ENCODE assay signal across 34 cellular contexts in the genomic region with DNA sequence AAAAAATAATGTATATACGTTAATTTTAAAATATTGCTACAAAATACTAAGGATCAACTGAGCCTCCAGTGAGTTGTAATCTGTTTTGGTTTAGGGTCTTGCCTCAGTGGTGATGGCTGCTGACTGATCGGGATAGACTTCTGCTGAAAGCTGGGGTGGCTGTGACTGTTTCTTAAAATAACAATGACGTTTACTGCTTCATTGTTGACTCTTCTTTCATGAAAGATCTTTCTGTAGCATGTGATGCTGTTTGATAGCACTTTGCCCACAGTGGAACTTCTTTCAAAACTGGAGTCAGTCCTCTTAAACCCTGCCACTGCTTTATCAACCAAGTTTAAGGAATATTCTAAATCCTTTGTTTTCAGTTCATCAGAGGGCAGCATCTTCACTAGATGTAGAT.
"Had no signal": no experiment of that assay in that cellular context is flagged by ENCODE, and none has a peak within 500 bp of the region (broad histone marks: within the 10 kb centered on the region; RNA-seq: fewer than 3 reads in every experiment).

No MANE protein-coding gene starts in this region.

- H3K4me3 ChIP-seq: esophagus muscularis mucosa, hepatocyte, left lung, mucosa of descending colon, ovary, sigmoid colon, smooth muscle cell, upper lobe of left lung had no signal

- H3K4me1 Mint-ChIP-seq: activated B cell treated with CpG ODN at 0.5 μM for 24 hours; activated CD8-positive, alpha-beta memory T cell treated with anti-CD3 and anti-CD28 coated beads, Interleukin-2, amount 10 ng/mL, durations not matched to agents 7 days and 5 days; activated naive CD4-positive, alpha-beta T cell treated with anti-CD3 and anti-CD28 coated beads, Interleukin-2, amount 50 U/mL, for 24 hours; activated naive CD8-positive, alpha-beta T cell treated with anti-CD3 and anti-CD28 coated beads, Interleukin-2, amount 50 U/mL, for 24 hours; stimulated activated memory B cell treated with anti-CD40 and anti-IgM and Interleukin-4, amounts not matched to agents 10 μg/mL and 1 μg/mL and 100 μg/mL, for 72 hours; stimulated activated naive CD8-positive, alpha-beta T cell treated with anti-CD3 and anti-CD28 coated beads, Interleukin-15, amount 100 ng/mL, for 72 hours had no signal

- FAIRE-seq: bronchial epithelial cell, colon had no signal

- H3K36me3 Mint-ChIP-seq: naive B cell had no signal

- H3K36me3 ChIP-seq: esophagus muscularis mucosa, left lung, neutrophil, ovary, sigmoid colon, upper lobe of left lung had no signal

- H3K79me2 ChIP-seq: hepatocyte had no signal

- DNase-seq: activated B cell treated with CpG ODN at 0.5 μM for 24 hours; activated CD4-positive, alpha-beta T cell treated with anti-CD3 and anti-CD28 coated beads, Interleukin-2, amount 50 U/mL, for 1 hour; activated CD8-positive, alpha-beta memory T cell treated with anti-CD3 and anti-CD28 coated beads, Interleukin-2, amount 10 ng/mL, durations not matched to agents 7 days and 5 days; activated CD8-positive, alpha-beta T cell treated with anti-CD3 and anti-CD28 coated beads, Interleukin-2, amount 10 ng/mL, durations not matched to agents 7 days and 5 days; activated naive CD8-positive, alpha-beta T cell treated with anti-CD3 and anti-CD28 coated beads, Interleukin-2, amount 50 U/mL, for 24 hours; activated T-cell treated with anti-CD3 and anti-CD28 coated beads, Interleukin-2, amount 50 U/mL, for 48 hours; amygdala; dermis blood vessel endothelial cell; effector CD4-positive, alpha-beta T cell; foreskin melanocyte; glutamatergic neuron; left lung; mucosa of descending colon; naive B cell; nephron progenitor cell; ovary; retina; sigmoid colon; stimulated activated CD4-positive, alpha-beta T cell treated with anti-CD3 and anti-CD28 coated beads, Interleukin-1b, Interleukin-23, amount 100 ng/mL, for 48 hours; stimulated activated CD4-positive, alpha-beta T cell treated with anti-CD3 and anti-CD28 coated beads, Interleukin-4, amount 100 ng/mL, for 4 hours; stimulated activated CD8-positive, alpha-beta memory T cell treated with anti-CD3 and anti-CD28 coated beads, Interleukin-4, amount 100 ng/mL, for 48 hours; stimulated activated naive CD8-positive, alpha-beta T cell treated with anti-CD3 and anti-CD28 coated beads, Interleukin-15, amount 100 ng/mL, for 72 hours; T-helper 2 cell; upper lobe of left lung had no signal

- H3K9me3 ChIP-seq: esophagus muscularis mucosa, left lung, mucosa of descending colon, neutrophil, ovary, sigmoid colon, upper lobe of left lung had no signal

- H3K27ac ChIP-seq: esophagus muscularis mucosa, hepatocyte, left lung, neutrophil, ovary, sigmoid colon, upper lobe of left lung had no signal

- H3K4me2 ChIP-seq: hepatocyte, smooth muscle cell had no signal

- H3K27me3 Mint-ChIP-seq: activated B cell treated with CpG ODN at 0.5 μM for 24 hours; activated CD8-positive, alpha-beta memory T cell treated with anti-CD3 and anti-CD28 coated beads, Interleukin-2, amount 10 ng/mL, durations not matched to agents 7 days and 5 days; activated naive CD4-positive, alpha-beta T cell treated with anti-CD3 and anti-CD28 coated beads, Interleukin-2, amount 50 U/mL, for 24 hours; activated naive CD8-positive, alpha-beta T cell treated with anti-CD3 and anti-CD28 coated beads, Interleukin-2, amount 50 U/mL, for 24 hours; naive B cell; progenitor cell of endocrine pancreas; stimulated activated memory B cell treated with anti-CD40 and anti-IgM and Interleukin-4, amounts not matched to agents 10 μg/mL and 1 μg/mL and 100 μg/mL, for 72 hours; stimulated activated naive CD8-positive, alpha-beta T cell treated with anti-CD3 and anti-CD28 coated beads, Interleukin-15, amount 100 ng/mL, for 72 hours had no signal

- H3K27me3 ChIP-seq: esophagus muscularis mucosa, hepatocyte, left lung, neutrophil, ovary, sigmoid colon, upper lobe of left lung had no signal

- ATAC-seq: activated CD8-positive, alpha-beta memory T cell treated with anti-CD3 and anti-CD28 coated beads, Interleukin-2, amount 10 ng/mL, durations not matched to agents 7 days and 5 days; activated CD8-positive, alpha-beta T cell treated with anti-CD3 and anti-CD28 coated beads, Interleukin-2, amount 10 ng/mL, durations not matched to agents 7 days and 5 days; activated naive CD8-positive, alpha-beta T cell treated with anti-CD3 and anti-CD28 coated beads, Interleukin-2, amount 50 U/mL, for 24 hours; left lung; mucosa of descending colon; stimulated activated memory B cell treated with anti-CD40 and anti-IgM and Interleukin-4, amounts not matched to agents 10 μg/mL and 1 μg/mL and 100 μg/mL, for 72 hours; stimulated activated naive CD8-positive, alpha-beta T cell treated with anti-CD3 and anti-CD28 coated beads, Interleukin-15, amount 100 ng/mL, for 72 hours had no signal

- H3K9me3 Mint-ChIP-seq: activated B cell treated with CpG ODN at 0.5 μM for 24 hours; activated naive CD4-positive, alpha-beta T cell treated with anti-CD3 and anti-CD28 coated beads, Interleukin-2, amount 50 U/mL, for 24 hours; activated naive CD8-positive, alpha-beta T cell treated with anti-CD3 and anti-CD28 coated beads, Interleukin-2, amount 50 U/mL, for 24 hours; activated T-helper 2 cell treated with anti-CD3 and anti-CD28 coated beads, Interferon-gamma antibody, Interleukin-2, Interleukin-4, amounts not matched to agents 10 μg/mL and 5 μg/mL and 100 μg/mL, durations not matched to agents 14 hours and 24 hours and 36 hours; naive B cell; stimulated activated memory B cell treated with anti-CD40 and anti-IgM and Interleukin-4, amounts not matched to agents 10 μg/mL and 1 μg/mL and 100 μg/mL, for 72 hours; stimulated activated naive CD8-positive, alpha-beta T cell treated with anti-CD3 and anti-CD28 coated beads, Interleukin-15, amount 100 ng/mL, for 72 hours had no signal

- H3K4me1 ChIP-seq: esophagus muscularis mucosa, left lung, sigmoid colon, upper lobe of left lung had no signal

- H3K27ac Mint-ChIP-seq: activated B cell treated with CpG ODN at 0.5 μM for 24 hours; activated CD8-positive, alpha-beta memory T cell treated with anti-CD3 and anti-CD28 coated beads, Interleukin-2, amount 10 ng/mL, durations not matched to agents 7 days and 5 days; activated CD8-positive, alpha-beta T cell treated with anti-CD3 and anti-CD28 coated beads, Interleukin-2, amount 10 ng/mL, durations not matched to agents 7 days and 5 days; activated naive CD4-positive, alpha-beta T cell treated with anti-CD3 and anti-CD28 coated beads, Interleukin-2, amount 50 U/mL, for 24 hours; activated naive CD8-positive, alpha-beta T cell treated with anti-CD3 and anti-CD28 coated beads, Interleukin-2, amount 50 U/mL, for 24 hours; activated T-helper 2 cell treated with anti-CD3 and anti-CD28 coated beads, Interferon-gamma antibody, Interleukin-2, Interleukin-4, amounts not matched to agents 10 μg/mL and 5 μg/mL and 100 μg/mL, durations not matched to agents 14 hours and 24 hours and 36 hours; progenitor cell of endocrine pancreas; stimulated activated memory B cell treated with anti-CD40 and anti-IgM and Interleukin-4, amounts not matched to agents 10 μg/mL and 1 μg/mL and 100 μg/mL, for 72 hours; stimulated activated naive CD8-positive, alpha-beta T cell treated with anti-CD3 and anti-CD28 coated beads, Interleukin-15, amount 100 ng/mL, for 72 hours had no signal

- H3K4me3 Mint-ChIP-seq: activated B cell treated with CpG ODN at 0.5 μM for 24 hours; activated CD8-positive, alpha-beta memory T cell treated with anti-CD3 and anti-CD28 coated beads, Interleukin-2, amount 10 ng/mL, durations not matched to agents 7 days and 5 days; activated CD8-positive, alpha-beta T cell treated with anti-CD3 and anti-CD28 coated beads, Interleukin-2, amount 10 ng/mL, durations not matched to agents 7 days and 5 days; activated naive CD4-positive, alpha-beta T cell treated with anti-CD3 and anti-CD28 coated beads, Interleukin-2, amount 50 U/mL, for 24 hours; activated naive CD8-positive, alpha-beta T cell treated with anti-CD3 and anti-CD28 coated beads, Interleukin-2, amount 50 U/mL, for 24 hours; nephron progenitor cell; stimulated activated memory B cell treated with anti-CD40 and anti-IgM and Interleukin-4, amounts not matched to agents 10 μg/mL and 1 μg/mL and 100 μg/mL, for 72 hours; stimulated activated naive CD8-positive, alpha-beta T cell treated with anti-CD3 and anti-CD28 coated beads, Interleukin-15, amount 100 ng/mL, for 72 hours had no signal

- H2AFZ ChIP-seq: hepatocyte had no signal
